Comparison of ENCODE assay signal across 15 cellular contexts in the genomic region with DNA sequence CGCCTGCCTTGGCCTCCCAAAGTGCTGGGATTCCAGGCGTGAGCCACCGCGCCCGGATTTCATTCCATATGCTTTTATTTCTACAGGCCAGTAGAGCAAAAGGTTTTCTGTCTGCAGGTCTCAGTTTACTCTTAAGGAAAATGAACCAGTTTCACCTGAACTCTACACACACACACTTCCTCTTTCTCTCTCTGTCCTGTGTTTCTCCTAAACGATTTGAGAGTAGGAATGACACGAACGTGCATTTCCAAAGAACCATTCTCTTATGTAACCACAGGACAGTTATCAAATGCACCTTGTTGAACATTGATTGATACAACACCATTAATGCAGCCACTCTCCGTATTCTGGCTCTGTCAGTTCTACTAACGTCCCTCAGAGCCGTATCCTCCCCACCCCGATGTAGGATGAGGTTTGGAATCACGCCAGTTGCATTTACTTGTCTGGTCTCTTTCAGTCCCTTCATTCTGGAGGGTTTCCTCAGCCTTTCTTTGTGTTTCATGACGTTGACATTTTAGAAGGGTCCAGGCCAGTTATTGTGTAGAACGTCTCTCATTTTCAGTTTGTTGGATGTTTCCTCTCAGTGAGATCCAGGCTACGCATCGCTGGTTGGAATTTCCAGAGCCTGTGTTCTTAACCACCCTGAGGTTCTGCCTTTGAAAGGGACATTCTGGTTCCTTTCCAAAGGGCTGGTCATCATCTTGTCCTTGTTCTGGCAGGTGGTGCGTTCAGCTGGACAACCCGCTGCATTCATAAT. TPM values are rescaled to one million over a fixed set of nuclear protein-coding genes. Genes with fewer than 3 reads are reported as not detected.
A peak's percentile ranks its signal among the peaks of the same experiment; 100 is the strongest.
DNase-seq lines count a peak whose midpoint lies in the region; ATAC-seq, FAIRE-seq and TF ChIP-seq lines count a peak whose summit lies in the region.
"Had no signal": no experiment of that assay in that cellular context is flagged by ENCODE, and none has a peak within 500 bp of the region (broad histone marks: within the 10 kb centered on the region; RNA-seq: fewer than 3 reads in every experiment).

No MANE protein-coding gene starts in this region.

- TF ChIP-seq CTCF in astrocyte of the spinal cord (IDR thresholded peaks at IDR 0.05; ENCODE audit: low read depth, low read length): no peak
- TF ChIP-seq CTCF in activated CD8-positive, alpha-beta T cell treated with anti-CD3 and anti-CD28 coated beads for 36 hours (IDR thresholded peaks at IDR 0.05): no peak

- H3K27ac Mint-ChIP-seq in activated CD8-positive, alpha-beta T cell treated with anti-CD3 and anti-CD28 coated beads for 36 hours: no peak overlapping the region

- intact Hi-C loops in activated CD8-positive, alpha-beta T cell treated with anti-CD3 and anti-CD28 coated beads for 36 hours (cut with micrococcal nuclease): no loop called here

- ATAC-seq in HG02885 (IDR thresholded peaks at IDR 0.05; ENCODE audit: poor library complexity, unreplicated experiment) (no peak), HG02623 (IDR thresholded peaks at IDR 0.05; ENCODE audit: unreplicated experiment) (no peak)
- ATAC-seq in activated CD8-positive, alpha-beta T cell treated with anti-CD3 and anti-CD28 coated beads for 36 hours: no peak
- ATAC-seq: right cardiac atrium had no signal

- H3K36me3 ChIP-seq in mesodermal cell (ENCODE audit: control insufficient read depth, insufficient read depth, low read length): peaks cover 44% of the 10 kb centered on the region

- peaks cover 16% of the 10 kb centered on the region for H3K4me1 ChIP-seq in mesodermal cell (ENCODE audit: control insufficient read depth, insufficient read depth, low read length, poor library complexity, severe bottlenecking)

- no peak overlapping the region for H3K4me3 ChIP-seq in astrocyte of the spinal cord (ENCODE audit: low read depth, low read length)
- H3K4me3 ChIP-seq in mesodermal cell (ENCODE audit: extremely low read depth, insufficient read depth, low read length, poor library complexity, severe bottlenecking): no peak overlapping the region
- H3K4me3 ChIP-seq: BLaER1 had no signal

- H3K36me3 Mint-ChIP-seq in activated CD8-positive, alpha-beta T cell treated with anti-CD3 and anti-CD28 coated beads for 36 hours (ENCODE audit: low read depth): peaks cover 19% of the 10 kb centered on the region

- no peak overlapping the region for H3K4me3 Mint-ChIP-seq in activated CD8-positive, alpha-beta T cell treated with anti-CD3 and anti-CD28 coated beads for 36 hours

- POLR2A ChIA-PET in activated CD8-positive, alpha-beta T cell treated with anti-CD3 and anti-CD28 coated beads for 36 hours (lab: Charles Lee): no interaction called here

- CTCF ChIA-PET in activated CD8-positive, alpha-beta T cell treated with anti-CD3 and anti-CD28 coated beads for 36 hours (lab: Charles Lee): interaction anchor here (1.6 kb wide), 1 partner anchor 12 kb away, joined by 3 read pairs; no protein-coding TSS in a partner anchor

- DNase-seq in ACHN: peak; percentile 76
- DNase-seq in HK-2 (ENCODE audit: unreplicated experiment): peak; percentile 42
- DNase-seq in astrocyte of the spinal cord (ENCODE audit: low read depth, low spot score): peak; percentile 42
- no peak for DNase-seq in GM19239 (ENCODE audit: insufficient read length, low spot score)
- DNase-seq in activated CD8-positive, alpha-beta T cell treated with anti-CD3 and anti-CD28 coated beads for 36 hours: no peak
- DNase-seq: activated CD4-positive, CD25-positive, alpha-beta regulatory T cell treated with anti-CD3 and anti-CD28 coated beads, Interleukin-2, amount 50 U/mL, for 72 hours; activated naive CD4-positive, alpha-beta T cell; effector memory CD4-positive, alpha-beta T cell; islet precursor cell had no signal

- in situ Hi-C loops in ACHN (cut with HindIII; ENCODE audit: low pct_ligation_motif_present, low pct_unique_long_range_greater_than_20kb, low sequenced_read_pairs): no loop called here
- in situ Hi-C loops in astrocyte of the spinal cord (cut with HindIII; ENCODE audit: low sequenced_read_pairs): no loop called here

- H3K4me1 Mint-ChIP-seq in activated CD8-positive, alpha-beta T cell treated with anti-CD3 and anti-CD28 coated beads for 36 hours (ENCODE audit: low read depth): peaks cover 19% of the 10 kb centered on the region

- H3K9me3 Mint-ChIP-seq in activated CD8-positive, alpha-beta T cell treated with anti-CD3 and anti-CD28 coated beads for 36 hours: peaks cover 7% of the 10 kb centered on the region

- no peaks in the 10 kb centered on the region for H3K27me3 Mint-ChIP-seq in activated CD8-positive, alpha-beta T cell treated with anti-CD3 and anti-CD28 coated beads for 36 hours

- 94% methylated on average over 16 to 19 of the region's 19 CpGs for WGBS in mesodermal cell (ENCODE audit: insufficient coverage in 2 of 2), 2 experiments

- FAIRE-seq in GM19239 (lab: Jason Lieb, UNC): no peak

- peak overlapping the region; percentile 36 for H3K27ac ChIP-seq in mesodermal cell (ENCODE audit: low read depth, low read length, severe bottlenecking)
- H3K27ac ChIP-seq: BLaER1, KMS-11 had no signal

- no peaks in the 10 kb centered on the region for H3K9me3 ChIP-seq in mesodermal cell (ENCODE audit: control insufficient read depth, low read length)

RNA-seq across cellular contexts. Expression of a gene that starts 36.0 kb away (rescaled TPM):
- polyA plus RNA-seq in mesodermal cell (2013, experiment 1 of 2): 16.5 TPM
- polyA plus RNA-seq in mesodermal cell (2013, experiment 2 of 2): 15.0 TPM
- 1 to 10 TPM; 8.7 to 8.8 TPM for total RNA-seq in activated CD8-positive, alpha-beta T cell treated with anti-CD3 and anti-CD28 coated beads for 36 hours

Comparison
In these comparisons a context has a peak if more than half of its experiments do, and no peak if none do; other contexts are left out.
1. DNase-seq: peak in ACHN (single experiment), HK-2 (single experiment) and astrocyte of the spinal cord (single experiment); none in GM19239 (single experiment) and activated CD8-positive, alpha-beta T cell treated with anti-CD3 and anti-CD28 coated beads for 36 hours (single experiment).